Comparison of ENCODE assay signal across 15 cellular contexts in the genomic region with DNA sequence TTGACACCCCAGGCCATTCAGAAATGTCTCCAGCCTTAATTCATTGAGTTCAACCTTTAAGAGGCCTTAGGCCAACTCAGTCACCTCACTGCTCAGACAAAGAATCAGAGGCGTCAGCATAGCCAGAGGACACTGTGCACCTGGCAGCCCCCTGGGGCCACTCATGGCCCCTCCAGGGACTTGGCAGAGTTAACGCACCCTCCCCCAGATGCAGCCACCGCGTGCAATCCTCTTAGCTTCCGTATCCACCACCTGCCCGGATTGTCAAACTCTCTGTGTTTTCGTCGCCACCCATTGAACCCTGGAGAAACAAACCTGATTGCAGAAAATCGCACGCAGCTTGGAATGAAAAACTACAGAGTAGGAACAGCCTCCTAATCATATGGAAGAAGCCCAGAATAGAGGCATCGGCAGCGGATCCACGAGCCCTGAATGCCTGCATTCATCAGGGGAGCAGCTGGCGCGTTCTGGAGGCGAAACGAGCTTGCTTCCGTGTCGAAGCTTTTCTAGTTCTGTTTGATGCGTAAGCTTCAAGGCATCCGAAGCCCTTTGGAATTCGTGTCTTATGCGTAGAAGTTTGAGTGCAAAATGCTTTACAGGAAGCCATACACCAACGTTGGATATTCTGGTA. TPM values are rescaled to one million over a fixed set of nuclear protein-coding genes. Genes with fewer than 3 reads are reported as not detected.
DNase-seq lines count a peak whose midpoint lies in the region; ATAC-seq and TF ChIP-seq lines count a peak whose summit lies in the region.
"Had no signal": no experiment of that assay in that cellular context is flagged by ENCODE, and none has a peak within 500 bp of the region (broad histone marks: within the 10 kb centered on the region; RNA-seq: fewer than 3 reads in every experiment).

No MANE protein-coding gene starts in this region.

- H2BK15ac ChIP-seq in H9 (ENCODE audit: low read depth, low read length) = no peak overlapping the region

- H3K4me2 ChIP-seq in H9 (ENCODE audit: insufficient read depth, insufficient read length, low read length) (no peak overlapping the region), trophoblast cell (ENCODE audit: low read length) (no peak overlapping the region)

- H2AK5ac ChIP-seq in H9 (ENCODE audit: insufficient read length, low read length) (no peak overlapping the region), trophoblast cell (ENCODE audit: low read length) (no peak overlapping the region)

- H3K18ac ChIP-seq in H9 (ENCODE audit: insufficient read length, low read depth, low read length) (no peak overlapping the region), trophoblast cell (ENCODE audit: low read length) (no peak overlapping the region)

- no peaks in the 10 kb centered on the region for H3K9me3 ChIP-seq in H9 (ENCODE audit: control insufficient read depth, low read depth, low read length)
- no peaks in the 10 kb centered on the region for H3K9me3 ChIP-seq in trophoblast cell (ENCODE audit: insufficient read depth, low read depth, low read length)
- no peaks in the 10 kb centered on the region for H3K9me3 ChIP-seq in left ventricle myocardium inferior (replicated peaks)
- H3K9me3 ChIP-seq: BE2C, prostate gland had no signal

- H3K4ac ChIP-seq in H9 (ENCODE audit: low read depth, low read length) (no peak overlapping the region), trophoblast cell (ENCODE audit: low read depth, low read length) (no peak overlapping the region)

- no peak overlapping the region for H2BK120ac ChIP-seq in H9 (ENCODE audit: low read depth, low read length, poor library complexity, severe bottlenecking)
- no peak overlapping the region for H2BK120ac ChIP-seq in trophoblast cell (ENCODE audit: insufficient read depth, low read length, poor library complexity)

- H3K4me1 ChIP-seq in H9 (ENCODE audit: insufficient read depth, low read length) (no peaks in the 10 kb centered on the region), trophoblast cell (ENCODE audit: control insufficient read depth in 1 of 2, insufficient read depth in 2 of 2, low read length in 2 of 2) (no peaks in the 10 kb centered on the region), left ventricle myocardium inferior (no peaks in the 10 kb centered on the region)
- H3K4me1 ChIP-seq: BE2C, prostate gland had no signal

- TF ChIP-seq CTCF in H9 (conservative IDR thresholded peaks at IDR 0.05) (no peak), left ventricle myocardium inferior (IDR thresholded peaks at IDR 0.05; ENCODE audit: borderline replicate concordance) (no peak)

- H3K36me3 Mint-ChIP-seq in H9 (ENCODE audit: insufficient read depth in 1 of 3, low read depth in 3 of 3) = peaks cover 24 to 48% (median 36%) of the 10 kb centered on the region in 3 experiments; a peak in 6 of 7 replicates

- no peak overlapping the region for H3K27ac ChIP-seq in H9 (ENCODE audit: insufficient read length, low read depth, low read length)
- peak overlapping the region; percentile 32 for H3K27ac ChIP-seq in caudate nucleus (ENCODE audit: low read depth, low read length)
- no peak overlapping the region for H3K27ac ChIP-seq in trophoblast cell (ENCODE audit: low read depth, low read length)
- no peak overlapping the region for H3K27ac ChIP-seq in left ventricle myocardium inferior (replicated peaks)
- H3K27ac ChIP-seq: prostate gland, VCaP had no signal

- no peak overlapping the region for H3T11ph ChIP-seq in H9 (ENCODE audit: low read length)

- H3K36me3 ChIP-seq in trophoblast cell (ENCODE audit: control insufficient read depth in 1 of 2, insufficient read depth in 2 of 2, low read length in 2 of 2) = peaks cover 10 to 25% of the 10 kb centered on the region in 2 experiments
- H3K36me3 ChIP-seq in left ventricle myocardium inferior = peaks cover 15% of the 10 kb centered on the region
- H3K36me3 ChIP-seq: prostate gland had no signal

- H3K4me1 Mint-ChIP-seq in H9 = no peaks in the 10 kb centered on the region

- 0 out of 7 replicates have a peak overlapping the region, but pooled peaks of 2 of the 3 experiments have one; percentile 18 to 62 for H3K27ac Mint-ChIP-seq in H9

- H2BK5ac ChIP-seq in H9 (ENCODE audit: insufficient read length, low read length) (no peak overlapping the region), trophoblast cell (ENCODE audit: low read depth, low read length, poor library complexity) (no peak overlapping the region)

- H4K20me1 ChIP-seq in H9 (ENCODE audit: control insufficient read depth, insufficient read depth, insufficient read length) = no peaks in the 10 kb centered on the region

- H3K79me2 ChIP-seq in H9 (ENCODE audit: insufficient read depth, low read length) (no peaks in the 10 kb centered on the region), trophoblast cell (ENCODE audit: control insufficient read depth, insufficient read depth, low read length, poor library complexity) (no peaks in the 10 kb centered on the region)

- no peak overlapping the region for H3K23ac ChIP-seq in H9 (ENCODE audit: insufficient read length, low read depth, low read length)
- no peak overlapping the region for H3K23ac ChIP-seq in trophoblast cell (ENCODE audit: low read length)

- H4K8ac ChIP-seq in H9 (replicated peaks; ENCODE audit: insufficient read length, low read depth, low read length) = no peak overlapping the region
- no peak overlapping the region for H4K8ac ChIP-seq in trophoblast cell (ENCODE audit: low read depth, low read length)

- ATAC-seq in HG03565 (IDR thresholded peaks at IDR 0.05; ENCODE audit: unreplicated experiment) = no peak
- ATAC-seq in HG03571 (IDR thresholded peaks at IDR 0.05; ENCODE audit: unreplicated experiment) = no peak
- no peak for ATAC-seq in HG03139 (IDR thresholded peaks at IDR 0.05; ENCODE audit: unreplicated experiment)

- H3K9me3 Mint-ChIP-seq in H9 = no peaks in the 10 kb centered on the region

- H3K9ac ChIP-seq in H9 (ENCODE audit: extremely low read depth, insufficient read length, low read length) = no peak overlapping the region
- H3K9ac ChIP-seq in trophoblast cell (ENCODE audit: low read length) = no peak overlapping the region

- DNase-seq in H9 (no peak), NCI-H2107 (lab: John Stamatoyannopoulos, UW) (peak; percentile 89), caudate nucleus (lab: John Stamatoyannopoulos, UW) (peak in 34 of 61 donors; percentile 5 to 55 (median 18)), trophoblast cell (peak; percentile 60 to 86), left ventricle myocardium inferior (no peak)
- DNase-seq: BE2C; Kasumi-1; NCI-H446 treated with DMSO at 0.1 percent for 48 hours; stimulated activated CD4-positive, alpha-beta T cell treated with anti-CD3 and anti-CD28 coated beads, Interleukin-12 subunit alpha, Interleukin-12 subunit beta, amount 100 ng/mL, for 4 hours; SW 1271 had no signal

- H3K23me2 ChIP-seq in H9 (ENCODE audit: insufficient read length, low read depth, low read length, poor library complexity, severe bottlenecking) = no peaks in the 10 kb centered on the region

- no peak overlapping the region for H2BK12ac ChIP-seq in H9 (ENCODE audit: insufficient read length, low read depth, low read length)
- H2BK12ac ChIP-seq in trophoblast cell (ENCODE audit: low read length) = no peak overlapping the region

- no peak overlapping the region for H3K56ac ChIP-seq in H9 (ENCODE audit: insufficient read length, low read depth, low read length)

- no peak overlapping the region for H2BK20ac ChIP-seq in H9 (ENCODE audit: low read depth, low read length, poor library complexity, severe bottlenecking)

- no CpG with 5 or more reads among the region's 24 CpGs for WGBS in H9 (ENCODE audit: extremely low coverage, insufficient read length, low lambda C conversion rate)
- WGBS in trophoblast cell (ENCODE audit: extremely low coverage, insufficient coverage, insufficient read length) = no CpG with 5 or more reads among the region's 24 CpGs

- H3K79me1 ChIP-seq in H9 (ENCODE audit: insufficient read depth, low read depth, low read length, poor library complexity, severe bottlenecking) = no peaks in the 10 kb centered on the region
- no peaks in the 10 kb centered on the region for H3K79me1 ChIP-seq in trophoblast cell (ENCODE audit: low read length)

- no peak overlapping the region for H4K91ac ChIP-seq in H9 (ENCODE audit: insufficient read length, low read depth, low read length)
- no peak overlapping the region for H4K91ac ChIP-seq in trophoblast cell (ENCODE audit: low read depth, low read length)

- no peak overlapping the region for H3K4me3 Mint-ChIP-seq in H9

- intact Hi-C loops in left ventricle myocardium inferior (cut with micrococcal nuclease) = no loop called here

- H3K27me3 ChIP-seq in H9 (ENCODE audit: insufficient read depth, low read length) = no peaks in the 10 kb centered on the region
- H3K27me3 ChIP-seq in trophoblast cell (ENCODE audit: insufficient read depth, low read length) = no peaks in the 10 kb centered on the region
- no peaks in the 10 kb centered on the region for H3K27me3 ChIP-seq in left ventricle myocardium inferior (ENCODE audit: low read depth)
- H3K27me3 ChIP-seq: BE2C had no signal

- no peak overlapping the region for H4K12ac ChIP-seq in trophoblast cell (ENCODE audit: low read depth, low read length)

- H3K27me3 Mint-ChIP-seq in H9 (ENCODE audit: low read depth) = no peaks in the 10 kb centered on the region

- no peak overlapping the region for H3K4me3 ChIP-seq in trophoblast cell (ENCODE audit: low read depth, low read length)
- H3K4me3 ChIP-seq in left ventricle myocardium inferior = no peak overlapping the region
- H3K4me3 ChIP-seq: prostate gland had no signal

- H2AFZ ChIP-seq in H9 (ENCODE audit: low read length) = no peak overlapping the region
- no peak overlapping the region for H2AFZ ChIP-seq in trophoblast cell (ENCODE audit: insufficient read depth, low read length, poor library complexity)

- H4K5ac ChIP-seq in H9 (ENCODE audit: insufficient read length, low read depth, low read length) = no peak overlapping the region

- H3K14ac ChIP-seq in H9 (ENCODE audit: insufficient read depth, low read length) (no peak overlapping the region), trophoblast cell (ENCODE audit: low read length) (no peak overlapping the region)

RNA-seq across cellular contexts. Expression of a gene that starts 22.4 kb away (rescaled TPM):
- total RNA-seq in H9 (2021) (10.5 and 11.3 TPM in 2 replicates), left ventricle myocardium inferior (4.3 TPM)
- polyA plus RNA-seq in trophoblast cell (2013) = 4.8 and 5.1 TPM in 2 replicates

RNA-seq across cellular contexts. Expression of a gene that starts 26.9 kb away (rescaled TPM):
- total RNA-seq in H9 (2021) = 56.7 and 59.0 TPM in 2 replicates
- polyA plus RNA-seq in trophoblast cell (2013) = 10.0 and 11.2 TPM in 2 replicates
- total RNA-seq in left ventricle myocardium inferior = 5.5 TPM

RNA-seq across cellular contexts. Expression of a gene that starts 49.4 kb away (rescaled TPM):
- 32.7 and 35.0 TPM in 2 replicates for total RNA-seq in H9 (2021)
- polyA plus RNA-seq in trophoblast cell (2013) = 10.6 and 10.7 TPM in 2 replicates
- 11.5 TPM for total RNA-seq in left ventricle myocardium inferior

Comparison
In these comparisons a context has a peak if more than half of its experiments do, and no peak if none do; other contexts are left out.
1. DNase-seq: peak in NCI-H2107 (single experiment), caudate nucleus (34 of 61) and trophoblast cell (2 of 2); none in H9 (single experiment) and left ventricle myocardium inferior (single experiment).